ENCODE assay signal across 21 cellular contexts in the genomic region with DNA sequence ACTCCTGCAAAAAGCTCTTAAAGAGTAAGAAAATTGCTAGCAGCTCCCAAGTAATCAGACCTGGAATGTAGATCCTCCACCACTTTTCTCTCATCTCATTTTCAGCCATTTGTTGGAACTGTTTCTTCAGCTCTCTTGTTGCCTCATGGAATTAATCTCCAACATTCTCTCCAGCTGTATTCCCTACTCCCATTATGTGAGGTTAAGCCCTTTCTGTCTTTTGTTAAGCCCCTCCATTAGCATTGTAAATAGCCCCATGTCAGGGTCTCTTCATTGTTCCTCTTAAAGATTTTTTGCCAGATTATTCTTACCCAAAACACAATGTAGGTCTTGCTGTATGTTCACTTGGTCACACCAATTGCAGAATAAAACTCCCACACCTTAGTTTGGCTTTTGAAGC.
DNase-seq lines count a peak whose midpoint lies in the region; ATAC-seq, FAIRE-seq and TF ChIP-seq lines count a peak whose summit lies in the region.
"Had no signal": no experiment of that assay in that cellular context is flagged by ENCODE, and none has a peak within 500 bp of the region (broad histone marks: within the 10 kb centered on the region; RNA-seq: fewer than 3 reads in every experiment).

No MANE protein-coding gene starts in this region.

- no peaks in the 10 kb centered on the region for H3K79me1 ChIP-seq in H1 (ENCODE audit: low read depth, low read length)

- H2AK5ac ChIP-seq in H1 (ENCODE audit: low read depth, low read length), result no peak overlapping the region

- H3K18ac ChIP-seq in H1 (ENCODE audit: extremely low read depth, low read length), result no peak overlapping the region

- POLR2A ChIA-PET in H1 (lab: Charles Lee; ENCODE audit: partially characterized antibody), result no interaction called here

- no peak overlapping the region for H4K5ac ChIP-seq in H1 (ENCODE audit: insufficient read length, low read depth, low read length)

- no peak overlapping the region for H3K56ac ChIP-seq in H1 (replicated peaks; ENCODE audit: insufficient read length, low read depth, low read length)

- H2BK12ac ChIP-seq in H1 (ENCODE audit: low read depth, low read length), result 0 out of 2 replicates have a peak overlapping the region, but pooled peaks have one; percentile 81

- H2AFZ ChIP-seq in H1 (ENCODE audit: low read length), result no peak overlapping the region

- H3K36me3 ChIP-seq in HUES48 (ENCODE audit: control insufficient read depth, insufficient read depth, low read length) (no peaks in the 10 kb centered on the region), H1 (ENCODE audit: control insufficient read depth in 2 of 4, insufficient read depth in 4 of 4, low read length in 3 of 4) (peaks cover 0 to 2% (median 1%) of the 10 kb centered on the region in 4 experiments; a peak in 2 of 8 replicates)
- H3K36me3 ChIP-seq: BE2C had no signal

- no peak for TF ChIP-seq RAD21 in H1 (IDR thresholded peaks at IDR 0.05 in 1 of 2, conservative IDR thresholded peaks at IDR 0.05 in 1 of 2; ENCODE audit: low read depth in 2 of 2, low read length in 2 of 2)

- H3K27me3 ChIP-seq in HUES48 (ENCODE audit: control insufficient read depth, insufficient read depth, low read length) (no peaks in the 10 kb centered on the region), H1 (replicated peaks in 1 of 4; ENCODE audit: control insufficient read depth in 3 of 4, extremely low read depth in 1 of 4, insufficient read depth in 3 of 4, low read length in 3 of 4) (no peaks in the 10 kb centered on the region)
- H3K27me3 ChIP-seq: BE2C had no signal

- H3K4me1 ChIP-seq in HUES48 (ENCODE audit: control insufficient read depth, insufficient read depth, low read length), result peaks cover 23% of the 10 kb centered on the region
- H3K4me1 ChIP-seq in H1 (replicated peaks in 1 of 4; ENCODE audit: control insufficient read depth in 3 of 4, insufficient read depth in 4 of 4, low read length in 3 of 4), result peaks cover 0 to 12% (median 7%) of the 10 kb centered on the region in 4 experiments; a peak in 2 of 7 replicates
- H3K4me1 ChIP-seq: BE2C had no signal

- peak overlapping the region; percentile 72; the same call in 1 of the 2 replicates for H2BK20ac ChIP-seq in H1 (ENCODE audit: low read length)

- FAIRE-seq in H1 (lab: Jason Lieb, UNC), result no peak
- FAIRE-seq: A204.1, G401.6, GM12891, GM19239, K562 had no signal

- H3K79me2 ChIP-seq in H1 (ENCODE audit: control insufficient read depth in 1 of 2, insufficient read depth in 2 of 2, low read length in 2 of 2), result no peaks in the 10 kb centered on the region

- no peak overlapping the region for H3K14ac ChIP-seq in H1 (ENCODE audit: insufficient read length)

- H3K9ac ChIP-seq in HUES48 (ENCODE audit: low read depth, low read length), result no peak overlapping the region
- no peak overlapping the region for H3K9ac ChIP-seq in H1 (replicated peaks in 1 of 4; ENCODE audit: extremely low read depth in 1 of 4, low read depth in 3 of 4, low read length in 3 of 4)

- H3K27ac ChIP-seq in HUES48 (ENCODE audit: low read depth, low read length), result peak overlapping the region; percentile 67
- H3K27ac ChIP-seq in H1 (ENCODE audit: low read depth, low read length), result peak overlapping the region; percentile 11; the same call in 1 of the 2 replicates

- no peak overlapping the region for H3K4ac ChIP-seq in H1 (replicated peaks; ENCODE audit: insufficient read length, low read depth, low read length)

- H3K9me3 ChIP-seq in HUES48 (ENCODE audit: control insufficient read depth, insufficient read depth, low read length), result peaks cover 12% of the 10 kb centered on the region; the same call in 1 of the 2 replicates
- H3K9me3 ChIP-seq in H1 (ENCODE audit: insufficient read depth in 2 of 2, low read depth in 1 of 2, low read length in 1 of 2), result peaks cover 3 to 5% of the 10 kb centered on the region in 2 experiments; a peak in 2 of 4 replicates
- H3K9me3 ChIP-seq: BE2C had no signal

- no peak for TF ChIP-seq POLR2A in H1 (IDR thresholded peaks at IDR 0.05; ENCODE audit: control extremely low read depth in 1 of 2, low read depth in 2 of 2, low read length in 2 of 2)

- no peaks in the 10 kb centered on the region for H3K23me2 ChIP-seq in H1 (ENCODE audit: low read depth, low read length)

- H3K4me2 ChIP-seq in H1 (ENCODE audit: insufficient read depth in 1 of 2, low read depth in 2 of 2, low read length in 2 of 2), result peak overlapping the region in 1 of 2 experiments; percentile 33; a peak in 1 of 4 replicates

- H3K4me3 ChIP-seq in HUES48 (ENCODE audit: low read depth, low read length) (no peak overlapping the region), H1 (ENCODE audit: extremely low read depth in 1 of 4, insufficient read depth in 2 of 4, low read depth in 3 of 4, low read length in 4 of 4) (no peak overlapping the region)
- H3K4me3 ChIP-seq: K562 had no signal

- no peak overlapping the region for H2BK5ac ChIP-seq in H1 (ENCODE audit: low read depth, low read length)

- no peak overlapping the region for H3K23ac ChIP-seq in H1 (ENCODE audit: insufficient read length)

- TF ChIP-seq CTCF in H1 (IDR thresholded peaks at IDR 0.05; ENCODE audit: control extremely low read depth in 1 of 3, insufficient read depth in 1 of 3, low read depth in 1 of 3, low read length in 3 of 3), result no peak

- TF ChIP-seq EP300 in H1 (IDR thresholded peaks at IDR 0.05; ENCODE audit: borderline replicate concordance in 1 of 2, low read depth in 2 of 2, low read length in 2 of 2), result no peak

- no peak overlapping the region for H2BK15ac ChIP-seq in H1 (ENCODE audit: low read length)

- ATAC-seq in GM21360 (IDR thresholded peaks at IDR 0.05; ENCODE audit: unreplicated experiment), result no peak
- no peak for ATAC-seq in GM21619 (IDR thresholded peaks at IDR 0.05; ENCODE audit: unreplicated experiment)
- ATAC-seq: K562 had no signal

- H4K8ac ChIP-seq in H1 (ENCODE audit: extremely low read depth, insufficient read depth, low read length), result no peak overlapping the region

- H4K91ac ChIP-seq in H1 (replicated peaks; ENCODE audit: insufficient read length, low read length), result no peak overlapping the region

- no peaks in the 10 kb centered on the region for H4K20me1 ChIP-seq in H1 (replicated peaks in 1 of 2; ENCODE audit: control insufficient read depth in 1 of 2, insufficient read depth in 2 of 2, low read length in 2 of 2)

- DNase-seq in H1 (ENCODE audit: low read depth in 1 of 2, low spot score in 2 of 2), result no peak
- DNase-seq in iPS-NIHi11 (ENCODE audit: low spot score), result peak; percentile 32
- DNase-seq in hippocampal formation (lab: John Stamatoyannopoulos, UW), result no peak
- DNase-seq in NCI-H524 treated with DMSO at 0.1 percent for 48 hours (lab: John Stamatoyannopoulos, UW), result no peak
- DNase-seq: ACHN; BE2C; C1 segment of cervical spinal cord; CD4-positive, CD25-positive, alpha-beta regulatory T cell; CD8-positive, alpha-beta memory T cell; COR-L47; GOT3; HCEC 1CT; IMR-90 had no signal

- peak overlapping the region; percentile 70 for H2BK120ac ChIP-seq in H1 (replicated peaks; ENCODE audit: low read depth, low read length)

- CTCF ChIA-PET in H1 (lab: Charles Lee; ENCODE audit: partially characterized antibody), result no interaction called here

TF ChIP-seq in H1, 55 proteins besides CTCF, POLR2A, EP300 and RAD21:
- TF ChIP-seq CBX8 (IDR thresholded peaks at IDR 0.05; ENCODE audit: borderline replicate concordance, low read depth, low read length), result no peak
- 0 out of 2 replicates have a peak, but pooled peaks have one; percentile 6 for TF ChIP-seq TCF12 (IDR thresholded peaks at IDR 0.05; ENCODE audit: low read depth, low read length)
- TF ChIP-seq POU5F1 (IDR thresholded peaks at IDR 0.05; ENCODE audit: low read depth, low read length), result peak; percentile 57; the same call in 1 of the 2 replicates
